8 cellular contexts compared by ENCODE assay signal in the genomic region with DNA sequence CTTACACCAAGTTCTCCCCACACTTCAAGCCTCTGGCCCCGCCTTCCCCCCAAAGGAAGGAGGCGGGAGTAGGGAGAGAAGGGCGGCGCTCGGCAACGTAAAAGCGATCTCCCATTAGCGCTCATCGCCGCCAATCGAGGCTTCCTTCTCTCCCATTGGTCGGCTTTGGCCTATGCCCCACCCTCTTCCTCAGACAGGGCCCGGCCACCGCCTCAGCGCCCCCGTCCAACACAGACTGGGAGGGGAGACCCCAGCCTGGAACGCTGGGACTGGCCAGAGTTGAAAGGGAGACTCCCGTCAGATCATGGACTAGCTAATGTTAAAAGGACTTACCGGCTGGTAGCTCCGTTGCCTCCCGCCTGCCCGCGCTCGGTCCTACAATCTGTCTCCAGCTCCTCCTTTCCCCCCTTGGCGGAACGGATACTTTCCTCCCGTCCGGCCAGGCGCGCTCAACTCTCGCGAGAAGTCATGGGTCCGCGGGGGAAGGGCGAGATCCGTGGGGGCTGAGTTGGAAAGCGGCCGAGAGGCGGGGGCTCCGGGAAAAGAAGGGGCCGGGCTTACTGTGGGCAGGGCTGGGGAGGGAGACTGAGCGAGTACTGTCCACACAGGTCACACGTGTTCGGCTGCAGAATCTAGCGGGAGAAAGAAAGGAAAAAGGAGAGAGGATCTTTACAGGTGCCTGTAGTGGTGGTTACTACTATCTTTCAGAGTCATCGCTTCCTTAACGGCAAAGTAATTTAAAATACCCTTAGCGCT. TPM values are rescaled to one million over a fixed set of nuclear protein-coding genes. Genes with fewer than 3 reads are reported as not detected.
A peak's percentile ranks its signal among the peaks of the same experiment; 100 is the strongest.
DNase-seq lines count a peak whose midpoint lies in the region; ATAC-seq and TF ChIP-seq lines count a peak whose summit lies in the region.

A gene (minus strand): TSS at position 437 of the 756 bp plus-strand sequence. CDS start 25,382 bp downstream, outside the sequence.

- intact Hi-C loops in left ventricle myocardium superior (cut with micrococcal nuclease) (no loop called here), prostate gland (cut with DNase I) (loop anchor here (2.0 to 10.0 kb wide), 2 partner anchors 51 to 81 kb away; a partner anchor contains a TSS)

- no peak for TF ChIP-seq CTCF in prostate gland (IDR thresholded peaks at IDR 0.05)

- peak; percentile 57 for TF ChIP-seq POLR2A in prostate gland (IDR thresholded peaks at IDR 0.05)

- H3K27me3 ChIP-seq in prostate gland (replicated peaks; ENCODE audit: insufficient read depth) = no peaks in the 10 kb centered on the region

- H3K4me3 ChIP-seq in prostate gland (peak within 1 kb of the TSS; percentile 50 to 64), urinary bladder (ENCODE audit: low read depth, low read length) (peak within 1 kb of the TSS; percentile 60)

- H3K27ac ChIP-seq in angular gyrus (ENCODE audit: low read depth, low read length) (peak within 1 kb of the TSS; percentile 98), prostate gland (peak within 1 kb of the TSS; percentile 92 to 97), urinary bladder (ENCODE audit: low read depth) (peak within 1 kb of the TSS; percentile 95)

- peak; percentile 96 for ATAC-seq in GM18498 (IDR thresholded peaks at IDR 0.05; ENCODE audit: unreplicated experiment)
- peak; percentile 95 for ATAC-seq in HG02938 (IDR thresholded peaks at IDR 0.05; ENCODE audit: unreplicated experiment)
- ATAC-seq in left ventricle myocardium superior = peak; percentile 97

- no peaks in the 10 kb centered on the region for H3K9me3 ChIP-seq in prostate gland

- H3K4me1 ChIP-seq in prostate gland (replicated peaks) (peaks cover 4% of the 10 kb centered on the region), urinary bladder (ENCODE audit: insufficient read depth) (peaks cover 3% of the 10 kb centered on the region)

- H3K36me3 ChIP-seq in prostate gland (no peaks in the 10 kb centered on the region), urinary bladder (ENCODE audit: insufficient read depth) (no peaks in the 10 kb centered on the region)

- WGBS in prostate gland = under 1% methylated on average over 48 of the region's 48 CpGs
- WGBS in urinary bladder = under 1% methylated on average over 48 of the region's 48 CpGs

- DNase-seq in NCI-H187 (lab: John Stamatoyannopoulos, UW) = peak; percentile 98 to 100
- DNase-seq in T-helper 2 cell = peak; percentile 95 to 98 (median 97)
- DNase-seq in left ventricle myocardium superior = peak; percentile 99
- DNase-seq in prostate gland (ENCODE audit: low spot score) = peak; percentile 98

RNA-seq across cellular contexts. Expression of the gene that starts here (rescaled TPM):
- total RNA-seq in left ventricle myocardium superior (37.7 TPM), prostate gland (10 to 100 TPM; 37.9 to 46.7 TPM), urinary bladder (24.1 TPM)
- polyA plus RNA-seq in urinary bladder = 28.2 TPM

Comparison
In these comparisons a context has a peak if more than half of its experiments do, and no peak if none do; other contexts are left out.
1. Peak in every context shown above with its lines: DNase-seq, ATAC-seq, H3K4me3 ChIP-seq and H3K27ac ChIP-seq.